Comparison of ENCODE assay signal across 9 cellular contexts in the genomic region with DNA sequence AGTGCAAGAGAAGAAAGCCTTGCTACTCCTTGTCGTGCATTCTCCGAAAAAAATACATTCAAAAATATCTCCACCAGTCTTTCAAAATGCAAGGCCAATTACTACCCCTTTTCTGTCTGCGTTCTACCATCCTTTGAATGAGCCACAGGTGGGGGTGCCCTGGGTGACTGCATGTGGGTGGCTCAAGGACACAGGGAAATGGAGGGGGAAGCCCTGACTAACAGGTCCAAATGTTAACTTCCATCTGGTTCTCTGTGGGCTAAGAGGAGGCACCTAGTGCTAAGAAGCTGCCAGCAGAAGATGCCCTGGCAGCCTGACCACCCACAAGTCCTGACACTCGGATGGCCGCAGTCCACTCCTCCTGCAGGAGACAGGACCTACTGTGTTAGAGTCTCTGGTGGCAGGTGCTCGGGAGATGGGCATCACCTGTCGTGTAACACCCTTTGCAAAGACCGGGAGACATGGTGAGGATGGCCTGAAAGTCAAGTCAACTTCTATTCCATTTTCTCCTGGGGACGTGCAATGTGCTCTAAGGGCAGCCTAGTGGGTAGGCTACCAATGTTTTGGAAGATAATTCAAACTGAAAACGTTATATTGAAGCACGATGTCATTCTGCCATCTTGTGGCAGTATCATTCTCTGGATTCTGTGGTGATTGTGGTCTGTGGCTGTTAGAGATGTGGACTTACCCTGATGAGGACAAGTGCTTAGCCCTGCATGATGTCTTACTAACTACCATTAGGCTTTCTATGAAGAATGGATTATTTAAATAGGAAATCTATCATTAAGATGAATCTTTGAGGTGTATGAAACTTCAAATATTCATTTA. TPM values are rescaled to one million over a fixed set of nuclear protein-coding genes. Genes with fewer than 3 reads are reported as not detected.
DNase-seq lines count a peak whose midpoint lies in the region; ATAC-seq and TF ChIP-seq lines count a peak whose summit lies in the region.
"Had no signal": no experiment of that assay in that cellular context is flagged by ENCODE, and none has a peak within 500 bp of the region (broad histone marks: within the 10 kb centered on the region; RNA-seq: fewer than 3 reads in every experiment).

No MANE protein-coding gene starts in this region.

- TF ChIP-seq CTCF in GM12872 (IDR thresholded peaks at IDR 0.05; ENCODE audit: insufficient read depth, low read depth, low read length) = peak; percentile 59; the same call in 2 of the 3 replicates
- peak; percentile 47 for TF ChIP-seq CTCF in HFF-Myc (IDR thresholded peaks at IDR 0.05; ENCODE audit: low read depth, low read length, missing control alignments)
- peak; percentile 26 to 65 (median 48) for TF ChIP-seq CTCF in heart left ventricle (IDR thresholded peaks at IDR 0.05)
- TF ChIP-seq CTCF in smooth muscle cell (IDR thresholded peaks at IDR 0.05; ENCODE audit: borderline replicate concordance, insufficient read depth, poor library complexity, severe bottlenecking) = peak; percentile 37

- H3K4me3 Mint-ChIP-seq in activated CD8-positive, alpha-beta T cell treated with anti-CD3 and anti-CD28 coated beads, Interleukin-2, amount 10 ng/mL, durations not matched to agents 7 days and 5 days = no peak overlapping the region

- H3F3A ChIP-seq in smooth muscle cell (ENCODE audit: low read depth) = no peaks in the 10 kb centered on the region

- TF ChIP-seq POLR2A in heart left ventricle (IDR thresholded peaks at IDR 0.05) = no peak

- intact Hi-C loops in heart left ventricle (cut with DNase I) = loop anchor here in 9 of 10 donors (2.0 to 10.0 kb wide), 5 partner anchors 74 to 249 kb away; a partner anchor contains a TSS

- H3K9me3 Mint-ChIP-seq in activated CD8-positive, alpha-beta T cell treated with anti-CD3 and anti-CD28 coated beads, Interleukin-2, amount 10 ng/mL, durations not matched to agents 7 days and 5 days (ENCODE audit: insufficient read depth) = peaks cover 4% of the 10 kb centered on the region

- H3K9me3 ChIP-seq in heart left ventricle = peaks cover 0 to 19% (median 12%) of the 10 kb centered on the region in 12 donors
- H3K9me3 ChIP-seq in smooth muscle cell (replicated peaks; ENCODE audit: low read depth) = no peaks in the 10 kb centered on the region

- peaks cover 14% of the 10 kb centered on the region for H3K27me3 Mint-ChIP-seq in activated CD8-positive, alpha-beta T cell treated with anti-CD3 and anti-CD28 coated beads, Interleukin-2, amount 10 ng/mL, durations not matched to agents 7 days and 5 days (ENCODE audit: low read depth)

- H3K4me2 ChIP-seq in smooth muscle cell = no peak overlapping the region

- H3K27ac ChIP-seq in heart left ventricle = no peak overlapping the region
- no peak overlapping the region for H3K27ac ChIP-seq in smooth muscle cell (ENCODE audit: low read depth)

- no peak overlapping the region for H3K9ac ChIP-seq in smooth muscle cell (ENCODE audit: low read depth)

- no peak overlapping the region for H2AFZ ChIP-seq in smooth muscle cell (ENCODE audit: low read depth)

- H3K27me3 ChIP-seq in heart left ventricle (no peaks in the 10 kb centered on the region), smooth muscle cell (ENCODE audit: low read depth) (no peaks in the 10 kb centered on the region)

- H3K36me3 ChIP-seq in heart left ventricle (no peaks in the 10 kb centered on the region), smooth muscle cell (ENCODE audit: low read depth) (no peaks in the 10 kb centered on the region)

- H3K4me1 ChIP-seq in heart left ventricle = peaks cover 0 to 26% (median 7%) of the 10 kb centered on the region in 12 donors
- H3K4me1 ChIP-seq in smooth muscle cell (ENCODE audit: low read depth) = no peaks in the 10 kb centered on the region

- H3K36me3 Mint-ChIP-seq in activated CD8-positive, alpha-beta T cell treated with anti-CD3 and anti-CD28 coated beads, Interleukin-2, amount 10 ng/mL, durations not matched to agents 7 days and 5 days (ENCODE audit: low read depth) = peaks cover 2% of the 10 kb centered on the region

- no peaks in the 10 kb centered on the region for H4K20me1 ChIP-seq in smooth muscle cell (ENCODE audit: low read depth)

- peak; percentile 76 for ATAC-seq in activated CD8-positive, alpha-beta T cell treated with anti-CD3 and anti-CD28 coated beads, Interleukin-2, amount 10 ng/mL, durations not matched to agents 7 days and 5 days
- peak in 3 of 4 donors; percentile 19 to 51 (median 47) for ATAC-seq in heart left ventricle

- H3K79me2 ChIP-seq in smooth muscle cell (ENCODE audit: low read depth) = no peaks in the 10 kb centered on the region

- POLR2A ChIA-PET in activated CD8-positive, alpha-beta T cell treated with anti-CD3 and anti-CD28 coated beads, Interleukin-2, amount 10 ng/mL, durations not matched to agents 7 days and 5 days (lab: Charles Lee) = no interaction called here

- no peak overlapping the region for H3K27ac Mint-ChIP-seq in activated CD8-positive, alpha-beta T cell treated with anti-CD3 and anti-CD28 coated beads, Interleukin-2, amount 10 ng/mL, durations not matched to agents 7 days and 5 days

- peaks cover 8% of the 10 kb centered on the region for H3K4me1 Mint-ChIP-seq in activated CD8-positive, alpha-beta T cell treated with anti-CD3 and anti-CD28 coated beads, Interleukin-2, amount 10 ng/mL, durations not matched to agents 7 days and 5 days (ENCODE audit: low read depth)

- peak; percentile 50 for DNase-seq in AG08395 (ENCODE audit: low spot score)
- DNase-seq in HFF-Myc (ENCODE audit: extremely low read depth, low read depth) = no peak
- DNase-seq in NAMALWA (ENCODE audit: low spot score) = peak; percentile 60
- DNase-seq in activated CD8-positive, alpha-beta T cell treated with anti-CD3 and anti-CD28 coated beads, Interleukin-2, amount 10 ng/mL, durations not matched to agents 7 days and 5 days = peak; percentile 63
- DNase-seq in heart left ventricle = no peak
- no peak for DNase-seq in smooth muscle cell (lab: John Stamatoyannopoulos, UW; ENCODE audit: unreplicated experiment)
- DNase-seq in NCI-H510A (lab: John Stamatoyannopoulos, UW) = no peak

- no peak overlapping the region for H3K4me3 ChIP-seq in HFF-Myc (replicated peaks; ENCODE audit: low read depth, low read length)
- H3K4me3 ChIP-seq in heart left ventricle = no peak overlapping the region
- no peak overlapping the region for H3K4me3 ChIP-seq in smooth muscle cell

- CTCF ChIA-PET in activated CD8-positive, alpha-beta T cell treated with anti-CD3 and anti-CD28 coated beads, Interleukin-2, amount 10 ng/mL, durations not matched to agents 7 days and 5 days (lab: Charles Lee) = interaction anchor here (0.9 to 1.1 kb wide), 2 partner anchors 150 to 190 kb away, joined by 3 read pairs; no protein-coding TSS in a partner anchor

- 71 to 77% (median 75%) methylated on average over 11 of the region's 11 CpGs for WGBS in heart left ventricle, 4 donors
- 74% methylated on average over 11 of the region's 11 CpGs for WGBS in smooth muscle cell (ENCODE audit: low lambda C conversion rate)

RNA-seq across cellular contexts. Expression of a gene that starts 27.4 kb away (rescaled TPM):
- 10 to 100 TPM; 57.4 to 59.8 TPM for total RNA-seq in activated CD8-positive, alpha-beta T cell treated with anti-CD3 and anti-CD28 coated beads, Interleukin-2, amount 10 ng/mL, durations not matched to agents 7 days and 5 days
- total RNA-seq in heart left ventricle (100 to 1,000 TPM in 2 of 9 donors, 10 to 100 TPM in 7; 49.3 to 111 (median 74.0) TPM), smooth muscle cell (64.5 and 77.4 TPM in 2 replicates)
- polyA plus RNA-seq in heart left ventricle (10 to 100 TPM; 15.4 to 38.0 TPM), smooth muscle cell (43.9 and 44.7 TPM in 2 replicates)

RNA-seq across cellular contexts. Expression of a gene that starts 50.7 kb away (rescaled TPM):
- total RNA-seq in activated CD8-positive, alpha-beta T cell treated with anti-CD3 and anti-CD28 coated beads, Interleukin-2, amount 10 ng/mL, durations not matched to agents 7 days and 5 days = not detected
- total RNA-seq in heart left ventricle = under 1 TPM in 2 of 9 donors, not detected in 7; 0.05 to 0.08 TPM
- not detected for polyA plus RNA-seq in heart left ventricle
- not detected in 2 replicates for total RNA-seq in smooth muscle cell
- not detected in 2 replicates for polyA plus RNA-seq in smooth muscle cell
- total RNA-seq: kidney epithelial cell had no signal

Comparison
In these comparisons a context has a peak if more than half of its experiments do, and no peak if none do; other contexts are left out.
1. DNase-seq: peak in AG08395 (single experiment), NAMALWA (single experiment) and activated CD8-positive, alpha-beta T cell treated with anti-CD3 and anti-CD28 coated beads, Interleukin-2, amount 10 ng/mL, durations not matched to agents 7 days and 5 days (single experiment); none in HFF-Myc (single experiment), heart left ventricle (0 of 5), smooth muscle cell (single experiment) and NCI-H510A (single experiment).
2. Peak in every context shown above with its lines, with median percentiles within 50 percentile points of each other: CTCF ChIP-seq.